Comparison of ENCODE assay signal across 9 cellular contexts in genomic region chr2:199596549-199596948, GRCh38.
A peak's percentile ranks its signal among the peaks of the same experiment; 100 is the strongest.
DNase-seq lines count a peak whose midpoint lies in the region; ATAC-seq and TF ChIP-seq lines count a peak whose summit lies in the region.
"Had no signal": no experiment of that assay in that cellular context is flagged by ENCODE, and none has a peak within 500 bp of the region (broad histone marks: within the 10 kb centered on the region; RNA-seq: fewer than 3 reads in every experiment).

No MANE protein-coding gene starts in this region.

- H3K27ac Mint-ChIP-seq in nephron, result no peak overlapping the region
- H3K27ac Mint-ChIP-seq in T-helper 17 cell, result no peak overlapping the region

- no peaks in the 10 kb centered on the region for H3K9me3 Mint-ChIP-seq in nephron

- H3K4me3 Mint-ChIP-seq in nephron (no peak overlapping the region), T-helper 17 cell (no peak overlapping the region)

- peak; percentile 79 for TF ChIP-seq CTCF in VCaP (conservative IDR thresholded peaks at IDR 0.05)
- TF ChIP-seq CTCF in nephron (IDR thresholded peaks at IDR 0.05; ENCODE audit: unreplicated experiment in 3 of 3), result peak in 2 of 3 experiments; percentile 11

- ATAC-seq in T-helper 17 cell, result no peak

- peak in 2 of 3 experiments; percentile 25 to 56 for DNase-seq in NCI-H1417 (lab: John Stamatoyannopoulos, UW)
- DNase-seq in NCI-H1417 treated with DMSO at 0.1 percent for 48 hours (lab: John Stamatoyannopoulos, UW), result no peak
- peak; percentile 26 for DNase-seq in LHCN-M2 (ENCODE audit: low read depth)
- no peak for DNase-seq in T-helper 17 cell
- no peak for DNase-seq in activated CD4-positive, alpha-beta T cell treated with anti-CD3 and anti-CD28 coated beads for 48 hours
- DNase-seq in activated CD8-positive, alpha-beta memory T cell treated with anti-CD3 and anti-CD28 coated beads, Interleukin-2, amount 50 U/mL, for 48 hours, result no peak

- H3K9me3 ChIP-seq in T-helper 17 cell (ENCODE audit: control insufficient read depth, low read length, poor library complexity, severe bottlenecking), result no peaks in the 10 kb centered on the region
- H3K9me3 ChIP-seq: BLaER1 had no signal

- H3K27ac ChIP-seq in VCaP, result no peak overlapping the region
- H3K27ac ChIP-seq: BLaER1 had no signal

- no peaks in the 10 kb centered on the region for H3K4me1 Mint-ChIP-seq in nephron
- H3K4me1 Mint-ChIP-seq in T-helper 17 cell, result peaks cover 2% of the 10 kb centered on the region

- H3K27me3 Mint-ChIP-seq in nephron (ENCODE audit: low read depth) (peaks cover 10% of the 10 kb centered on the region), T-helper 17 cell (peaks cover 41% of the 10 kb centered on the region)

- H3K36me3 Mint-ChIP-seq in nephron (ENCODE audit: low read depth) (no peaks in the 10 kb centered on the region), T-helper 17 cell (ENCODE audit: low read depth) (no peaks in the 10 kb centered on the region)

Comparison
In these comparisons a context has a peak if more than half of its experiments do, and no peak if none do; other contexts are left out.
1. DNase-seq: peak in NCI-H1417 (2 of 3) and LHCN-M2 (single experiment); none in NCI-H1417 treated with DMSO at 0.1 percent for 48 hours (single experiment), T-helper 17 cell (0 of 3), activated CD4-positive, alpha-beta T cell treated with anti-CD3 and anti-CD28 coated beads for 48 hours (single experiment) and activated CD8-positive, alpha-beta memory T cell treated with anti-CD3 and anti-CD28 coated beads, Interleukin-2, amount 50 U/mL, for 48 hours (single experiment).